Comparison of ENCODE assay signal across 28 cellular contexts in the genomic region with DNA sequence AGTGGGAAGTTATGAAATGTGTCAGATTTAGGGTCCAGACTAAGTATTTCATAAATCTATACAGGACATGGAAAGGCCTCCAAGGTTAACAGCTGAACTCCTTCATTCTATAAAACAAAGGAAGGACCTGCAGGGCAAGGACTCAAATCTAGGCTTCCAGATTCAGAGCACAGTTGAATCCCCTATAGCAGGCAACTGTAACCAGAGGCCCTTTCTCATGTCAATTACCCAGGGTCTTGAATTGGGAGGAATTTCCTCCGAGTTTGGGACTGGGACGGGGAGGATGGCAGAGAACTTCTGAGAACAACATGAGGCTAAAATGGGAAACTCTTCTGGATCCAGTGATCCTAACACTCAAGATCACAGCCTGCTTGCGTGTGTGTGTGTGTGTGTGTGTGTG.
"Had no signal": no experiment of that assay in that cellular context is flagged by ENCODE, and none has a peak within 500 bp of the region (broad histone marks: within the 10 kb centered on the region; RNA-seq: fewer than 3 reads in every experiment).

No MANE protein-coding gene starts in this region.

- H3K4me3 Mint-ChIP-seq: activated CD4-positive, alpha-beta memory T cell treated with anti-CD3 and anti-CD28 coated beads, Interleukin-2, amount 10 ng/mL, durations not matched to agents 7 days and 5 days; activated CD4-positive, alpha-beta T cell treated with anti-CD3 and anti-CD28 coated beads, Interleukin-2, amount 10 ng/mL, durations not matched to agents 7 days and 5 days; activated naive CD4-positive, alpha-beta T cell treated with anti-CD3 and anti-CD28 coated beads, Interleukin-2, amount 10 ng/mL, durations not matched to agents 7 days and 5 days; activated naive CD8-positive, alpha-beta T cell treated with anti-CD3 and anti-CD28 coated beads, Interleukin-2, amount 10 ng/mL, durations not matched to agents 7 days and 5 days; activated T-cell treated with anti-CD3 and anti-CD28 coated beads, Interleukin-2, amount 50 U/mL, for 24 hours; activated T-cell treated with anti-CD3 and anti-CD28 coated beads, Interleukin-2, amount 50 U/mL, for 72 hours; brain had no signal

- H3K27me3 Mint-ChIP-seq: activated CD4-positive, alpha-beta memory T cell treated with anti-CD3 and anti-CD28 coated beads, Interleukin-2, amount 10 ng/mL, durations not matched to agents 7 days and 5 days; activated CD4-positive, alpha-beta T cell treated with anti-CD3 and anti-CD28 coated beads, Interleukin-2, amount 10 ng/mL, durations not matched to agents 7 days and 5 days; activated T-cell treated with anti-CD3 and anti-CD28 coated beads, Interleukin-2, amount 50 U/mL, for 24 hours; brain had no signal

- H3K36me3 Mint-ChIP-seq: activated naive CD4-positive, alpha-beta T cell treated with anti-CD3 and anti-CD28 coated beads, Interleukin-2, amount 10 ng/mL, durations not matched to agents 7 days and 5 days; activated naive CD8-positive, alpha-beta T cell treated with anti-CD3 and anti-CD28 coated beads, Interleukin-2, amount 10 ng/mL, durations not matched to agents 7 days and 5 days; brain had no signal

- H3K4me1 ChIP-seq: ascending aorta, breast epithelium, colonic mucosa, esophagus squamous epithelium, gastroesophageal sphincter, heart right ventricle had no signal

- H3K36me3 ChIP-seq: ascending aorta, breast epithelium, cardiac muscle cell, colonic mucosa, esophagus squamous epithelium, gastroesophageal sphincter, heart right ventricle had no signal

- H3K27ac ChIP-seq: ascending aorta, breast epithelium, cardiac muscle cell, colonic mucosa, epithelial cell of prostate, esophagus squamous epithelium, gastroesophageal sphincter, heart right ventricle had no signal

- H3K4me1 Mint-ChIP-seq: activated CD4-positive, alpha-beta memory T cell treated with anti-CD3 and anti-CD28 coated beads, Interleukin-2, amount 10 ng/mL, durations not matched to agents 7 days and 5 days; activated CD4-positive, alpha-beta T cell treated with anti-CD3 and anti-CD28 coated beads, Interleukin-2, amount 10 ng/mL, durations not matched to agents 7 days and 5 days; activated naive CD4-positive, alpha-beta T cell treated with anti-CD3 and anti-CD28 coated beads, Interleukin-2, amount 10 ng/mL, durations not matched to agents 7 days and 5 days; activated naive CD8-positive, alpha-beta T cell treated with anti-CD3 and anti-CD28 coated beads, Interleukin-2, amount 10 ng/mL, durations not matched to agents 7 days and 5 days had no signal

- H3K9me3 Mint-ChIP-seq: activated CD4-positive, alpha-beta T cell treated with anti-CD3 and anti-CD28 coated beads, Interleukin-2, amount 10 ng/mL, durations not matched to agents 7 days and 5 days; activated naive CD4-positive, alpha-beta T cell treated with anti-CD3 and anti-CD28 coated beads, Interleukin-2, amount 10 ng/mL, durations not matched to agents 7 days and 5 days; activated T-cell treated with anti-CD3 and anti-CD28 coated beads, Interleukin-2, amount 50 U/mL, for 24 hours; brain had no signal

- H3K27me3 ChIP-seq: ascending aorta, breast epithelium, cardiac muscle cell, colonic mucosa, esophagus squamous epithelium, gastroesophageal sphincter had no signal

- ATAC-seq: activated naive CD4-positive, alpha-beta T cell treated with anti-CD3 and anti-CD28 coated beads, Interleukin-2, amount 50 U/mL, for 72 hours; activated T-cell treated with anti-CD3 and anti-CD28 coated beads, Interleukin-2, amount 50 U/mL, for 72 hours; gastroesophageal sphincter; heart right ventricle had no signal

- H3K4me3 ChIP-seq: ascending aorta, breast epithelium, cardiac muscle cell, colonic mucosa, esophagus squamous epithelium, gastroesophageal sphincter, heart right ventricle had no signal

- DNase-seq: activated CD4-positive, alpha-beta memory T cell treated with anti-CD3 and anti-CD28 coated beads, Interleukin-2, amount 10 ng/mL, durations not matched to agents 7 days and 5 days; activated CD4-positive, alpha-beta T cell treated with anti-CD3 and anti-CD28 coated beads for 1 hour; activated CD4-positive, alpha-beta T cell treated with anti-CD3 and anti-CD28 coated beads for 4 hours; activated CD4-positive, alpha-beta T cell treated with anti-CD3 and anti-CD28 coated beads, Interleukin-2, amount 10 ng/mL, durations not matched to agents 7 days and 5 days; activated CD4-positive, alpha-beta T cell treated with anti-CD3 and anti-CD28 coated beads, Interleukin-2, amount 50 U/mL, for 4 hours; activated CD8-positive, alpha-beta memory T cell treated with anti-CD3 and anti-CD28 coated beads, Interleukin-2, amount 50 U/mL, for 48 hours; activated gamma-delta T cell; activated naive CD4-positive, alpha-beta T cell; activated naive CD4-positive, alpha-beta T cell treated with anti-CD3 and anti-CD28 coated beads, Interleukin-2, amount 10 ng/mL, durations not matched to agents 7 days and 5 days; activated naive CD8-positive, alpha-beta T cell treated with anti-CD3 and anti-CD28 coated beads, Interleukin-2, amount 10 ng/mL, durations not matched to agents 7 days and 5 days; activated T-cell treated with anti-CD3 and anti-CD28 coated beads for 4 hours; activated T-cell treated with anti-CD3 and anti-CD28 coated beads, Interleukin-2, amount 50 U/mL, for 24 hours; activated T-cell treated with anti-CD3 and anti-CD28 coated beads, Interleukin-2, amount 50 U/mL, for 72 hours; central memory CD4-positive, alpha-beta T cell; cerebellar nuclear complex; colonic mucosa; effector CD8-positive, alpha-beta T cell; esophagus squamous epithelium; foreskin melanocyte; heart right ventricle; T-helper 2 cell had no signal

- H3K27ac Mint-ChIP-seq: activated CD4-positive, alpha-beta memory T cell treated with anti-CD3 and anti-CD28 coated beads, Interleukin-2, amount 10 ng/mL, durations not matched to agents 7 days and 5 days; activated CD4-positive, alpha-beta T cell treated with anti-CD3 and anti-CD28 coated beads, Interleukin-2, amount 10 ng/mL, durations not matched to agents 7 days and 5 days; activated naive CD4-positive, alpha-beta T cell treated with anti-CD3 and anti-CD28 coated beads, Interleukin-2, amount 10 ng/mL, durations not matched to agents 7 days and 5 days; activated naive CD4-positive, alpha-beta T cell treated with anti-CD3 and anti-CD28 coated beads, Interleukin-2, amount 50 U/mL, for 72 hours; activated naive CD8-positive, alpha-beta T cell treated with anti-CD3 and anti-CD28 coated beads, Interleukin-2, amount 10 ng/mL, durations not matched to agents 7 days and 5 days; activated T-cell treated with anti-CD3 and anti-CD28 coated beads, Interleukin-2, amount 50 U/mL, for 24 hours; activated T-cell treated with anti-CD3 and anti-CD28 coated beads, Interleukin-2, amount 50 U/mL, for 72 hours; brain had no signal
